Comparison of ENCODE assay signal across 26 cellular contexts in the genomic region with DNA sequence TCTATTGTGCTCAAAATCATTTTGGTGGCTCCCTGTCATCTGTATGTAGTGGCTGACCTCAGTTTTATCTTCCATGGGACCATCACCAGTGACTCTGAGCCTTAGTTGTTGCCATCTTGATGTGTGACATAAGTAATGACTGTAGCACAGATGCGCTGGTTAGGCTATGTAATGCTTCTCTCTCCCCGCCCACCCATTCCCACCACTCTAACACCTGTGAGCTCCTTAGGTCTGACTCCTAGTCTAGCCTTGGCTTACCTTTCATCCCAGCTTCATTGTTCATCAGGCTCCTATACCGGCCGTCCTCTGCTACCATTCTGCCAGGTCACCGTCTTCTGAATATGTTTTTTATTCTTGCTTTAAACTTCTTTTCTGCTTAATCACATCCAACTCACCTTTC. TPM values are rescaled to one million over a fixed set of nuclear protein-coding genes. Genes with fewer than 3 reads are reported as not detected.
DNase-seq lines count a peak whose midpoint lies in the region; ATAC-seq and TF ChIP-seq lines count a peak whose summit lies in the region.
"Had no signal": no experiment of that assay in that cellular context is flagged by ENCODE, and none has a peak within 500 bp of the region (broad histone marks: within the 10 kb centered on the region; RNA-seq: fewer than 3 reads in every experiment).

No MANE protein-coding gene starts in this region.

- no peak for TF ChIP-seq CTCF in 22Rv1 (IDR thresholded peaks at IDR 0.05)
- no peak for TF ChIP-seq CTCF in Panc1 (IDR thresholded peaks at IDR 0.05)
- no peak for TF ChIP-seq CTCF in cardiac fibroblast (IDR thresholded peaks at IDR 0.05; ENCODE audit: low read depth, low read length)
- no peak for TF ChIP-seq CTCF in liver (IDR thresholded peaks at IDR 0.05; ENCODE audit: low read depth, low read length, missing input control)
- no peak for TF ChIP-seq CTCF in dorsolateral prefrontal cortex (IDR thresholded peaks at IDR 0.05 in 54 of 56, conservative IDR thresholded peaks at IDR 0.05 in 2 of 56; ENCODE audit: low read depth in 1 of 56, partially characterized antibody in 56 of 56)
- TF ChIP-seq CTCF in esophagus squamous epithelium (IDR thresholded peaks at IDR 0.05), result no peak

- H3K4me3 ChIP-seq in Panc1 (ENCODE audit: low read depth in 2 of 2, low read length in 2 of 2) (no peak overlapping the region), cardiac fibroblast (replicated peaks in 1 of 2; ENCODE audit: low read depth in 2 of 2, low read length in 2 of 2) (no peak overlapping the region), liver (ENCODE audit: low read depth in 1 of 3, low read length in 3 of 3) (peak overlapping the region; percentile 35 to 94 (median 46)), dorsolateral prefrontal cortex (no peak overlapping the region), esophagus squamous epithelium (no peak overlapping the region)
- H3K4me3 ChIP-seq: Peyer's patch had no signal

- 67% methylated on average over 5 of the region's 5 CpGs for WGBS in liver
- 67 to 70% methylated on average over 5 of the region's 5 CpGs for WGBS in esophagus squamous epithelium, 2 donors

- no peak for TF ChIP-seq RAD21 in liver (IDR thresholded peaks at IDR 0.05)

- CTCF ChIA-PET in Panc1 (lab: Charles Lee), result interaction anchor here (0.6 kb wide), 1 partner anchor 103 kb away, joined by 6 read pairs; no protein-coding TSS in a partner anchor

- H3K36me3 ChIP-seq in Panc1 (ENCODE audit: control insufficient read depth, insufficient read depth, low read length), result no peaks in the 10 kb centered on the region
- H3K36me3 ChIP-seq in liver (ENCODE audit: control insufficient read depth in 4 of 4, insufficient read depth in 3 of 4, low read depth in 1 of 4, low read length in 3 of 4), result no peaks in the 10 kb centered on the region
- H3K36me3 ChIP-seq in esophagus squamous epithelium, result no peaks in the 10 kb centered on the region
- H3K36me3 ChIP-seq: neutrophil, Peyer's patch had no signal

- ATAC-seq in Panc1 (no peak), HG03442 (IDR thresholded peaks at IDR 0.05; ENCODE audit: unreplicated experiment) (no peak)
- ATAC-seq: activated CD8-positive, alpha-beta T cell treated with anti-CD3 and anti-CD28 coated beads, Interleukin-2, amount 10 ng/mL, durations not matched to agents 7 days and 5 days; effector memory CD8-positive, alpha-beta T cell had no signal

- H3K27ac ChIP-seq in 22Rv1 (peak overlapping the region; percentile 43), Panc1 (ENCODE audit: low read length) (0 out of 2 replicates have a peak overlapping the region, but pooled peaks have one; percentile 20), liver (ENCODE audit: low read depth in 1 of 2, low read length in 2 of 2) (peak overlapping the region; percentile 69 to 77), dorsolateral prefrontal cortex (no peak overlapping the region), esophagus squamous epithelium (no peak overlapping the region)
- H3K27ac ChIP-seq: neutrophil, Peyer's patch had no signal

- POLR2A ChIA-PET in Panc1 (lab: Charles Lee), result no interaction called here

- no peak for TF ChIP-seq POLR2A in esophagus squamous epithelium (IDR thresholded peaks at IDR 0.05)

- peaks cover 19% of the 10 kb centered on the region for H3K4me1 ChIP-seq in Panc1 (ENCODE audit: control insufficient read depth, insufficient read depth, low read length)
- H3K4me1 ChIP-seq in liver (ENCODE audit: control insufficient read depth in 4 of 4, insufficient read depth in 4 of 4, low read length in 3 of 4), result peaks cover 6 to 49% (median 39%) of the 10 kb centered on the region in 4 donors
- H3K4me1 ChIP-seq in esophagus squamous epithelium, result peaks cover 0 to 28% (median 7%) of the 10 kb centered on the region in 3 donors
- H3K4me1 ChIP-seq: Peyer's patch had no signal

- no TSS peak for BruUV-seq in Panc1 (replicated peaks; lab: Mats Ljungman, UMichigan)

- no peaks in the 10 kb centered on the region for H3K9me3 ChIP-seq in Panc1 (ENCODE audit: control insufficient read depth, insufficient read depth, low read depth, low read length)
- H3K9me3 ChIP-seq in liver (ENCODE audit: control insufficient read depth in 4 of 4, low read length in 3 of 4), result no peaks in the 10 kb centered on the region
- H3K9me3 ChIP-seq in esophagus squamous epithelium, result no peaks in the 10 kb centered on the region
- H3K9me3 ChIP-seq: neutrophil, Peyer's patch had no signal

- intact Hi-C loops in Panc1 (cut with micrococcal nuclease; ENCODE audit: unreplicated experiment) (no loop called here), dorsolateral prefrontal cortex (cut with DNase I) (no loop called here), esophagus squamous epithelium (cut with DNase I) (no loop called here)

- DNase-seq in Panc1 (ENCODE audit: low read depth, low spot score) (no peak), cardiac fibroblast (ENCODE audit: low read depth in 2 of 2) (peak; percentile 17 to 65), dorsolateral prefrontal cortex (no peak), esophagus squamous epithelium (lab: John Stamatoyannopoulos, UW) (no peak)
- DNase-seq in activated CD8-positive, alpha-beta memory T cell treated with anti-CD3 and anti-CD28 coated beads, Interleukin-2, amount 50 U/mL, for 48 hours, result no peak
- DNase-seq: ACHN; activated CD4-positive, CD25-positive, alpha-beta regulatory T cell; activated CD8-positive, alpha-beta T cell treated with anti-CD3 and anti-CD28 coated beads, Interleukin-2, amount 10 ng/mL, durations not matched to agents 7 days and 5 days; activated naive CD4-positive, alpha-beta T cell treated with anti-CD3 and anti-CD28 coated beads, Interleukin-2, amount 10 ng/mL, durations not matched to agents 7 days and 5 days; activated T-cell treated with anti-CD3 and anti-CD28 coated beads, Interleukin-2, amount 50 U/mL, for 4 hours; aorta; C1 segment of cervical spinal cord; effector memory CD8-positive, alpha-beta T cell; GOT3; Karpas-422; NCI-H1092; NCI-H2081; NCI-H446 treated with DMSO at 0.1 percent for 48 hours; Peyer's patch; stimulated activated CD8-positive, alpha-beta memory T cell treated with anti-CD3 and anti-CD28 coated beads, Interleukin-4, amount 100 ng/mL, for 48 hours; T-helper 9 cell had no signal

- in situ Hi-C loops in Panc1 (cut with HindIII; ENCODE audit: low pct_unique_long_range_greater_than_20kb, low sequenced_read_pairs), result no loop called here

- H3K9ac ChIP-seq in liver (ENCODE audit: low read depth in 1 of 2, low read length in 2 of 2), result peak overlapping the region in 1 of 2 donors; percentile 27

- H3K27me3 ChIP-seq in Panc1 (ENCODE audit: control insufficient read depth, insufficient read depth, low read length), result no peaks in the 10 kb centered on the region
- no peaks in the 10 kb centered on the region for H3K27me3 ChIP-seq in liver (ENCODE audit: control insufficient read depth in 4 of 4, insufficient read depth in 4 of 4, low read length in 3 of 4)
- H3K27me3 ChIP-seq in dorsolateral prefrontal cortex, result no peaks in the 10 kb centered on the region
- H3K27me3 ChIP-seq in esophagus squamous epithelium, result no peaks in the 10 kb centered on the region
- H3K27me3 ChIP-seq: neutrophil, Peyer's patch had no signal

TF ChIP-seq in liver, 16 proteins besides CTCF, POLR2A, EP300 and RAD21 (continues in another document):
- TF ChIP-seq GABPA (IDR thresholded peaks at IDR 0.05 in 1 of 2, conservative IDR thresholded peaks at IDR 0.05 in 1 of 2) (no peak), YY1 (IDR thresholded peaks at IDR 0.05) (no peak), ATF3 (IDR thresholded peaks at IDR 0.05) (no peak), FOXA2 (IDR thresholded peaks at IDR 0.05) (no peak), MAX (IDR thresholded peaks at IDR 0.05) (no peak)
- TF ChIP-seq, protein P1, sequence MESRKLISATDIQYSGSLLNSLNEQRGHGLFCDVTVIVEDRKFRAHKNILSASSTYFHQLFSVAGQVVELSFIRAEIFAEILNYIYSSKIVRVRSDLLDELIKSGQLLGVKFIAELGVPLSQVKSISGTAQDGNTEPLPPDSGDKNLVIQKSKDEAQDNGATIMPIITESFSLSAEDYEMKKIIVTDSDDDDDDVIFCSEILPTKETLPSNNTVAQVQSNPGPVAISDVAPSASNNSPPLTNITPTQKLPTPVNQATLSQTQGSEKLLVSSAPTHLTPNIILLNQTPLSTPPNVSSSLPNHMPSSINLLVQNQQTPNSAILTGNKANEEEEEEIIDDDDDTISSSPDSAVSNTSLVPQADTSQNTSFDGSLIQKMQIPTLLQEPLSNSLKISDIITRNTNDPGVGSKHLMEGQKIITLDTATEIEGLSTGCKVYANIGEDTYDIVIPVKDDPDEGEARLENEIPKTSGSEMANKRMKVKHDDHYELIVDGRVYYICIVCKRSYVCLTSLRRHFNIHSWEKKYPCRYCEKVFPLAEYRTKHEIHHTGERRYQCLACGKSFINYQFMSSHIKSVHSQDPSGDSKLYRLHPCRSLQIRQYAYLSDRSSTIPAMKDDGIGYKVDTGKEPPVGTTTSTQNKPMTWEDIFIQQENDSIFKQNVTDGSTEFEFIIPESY (IDR thresholded peaks at IDR 0.05), result no peak

RNA-seq across cellular contexts. Expression of gene MYO1B, which starts 17.2 kb away (rescaled TPM):
- total RNA-seq in Panc1 (2021; ENCODE audit: unreplicated experiment) (51.5 TPM), liver (100 to 1,000 TPM in 1 of 2 donors, 10 to 100 TPM in 1; 66.5 to 434 TPM), dorsolateral prefrontal cortex (10 to 100 TPM in 119 of 120 experiments, 1 to 10 TPM in 1; 7.8 to 58.8 (median 27.8) TPM), esophagus squamous epithelium (100 to 1,000 TPM in 1 of 4 donors, 10 to 100 TPM in 3; 24.6 to 152 (median 37.5) TPM)
- 25.9 TPM for polyA plus RNA-seq in Panc1 (2012; ENCODE audit: insufficient read length)
- polyA plus RNA-seq in liver, result 100 to 1,000 TPM in 1 of 2 donors, 10 to 100 TPM in 1; 98.3 to 135 TPM
- total RNA-seq: G401 had no signal

Comparison
In these comparisons a context has a peak if more than half of its experiments do, and no peak if none do; other contexts are left out.
1. H3K27ac ChIP-seq: peak in 22Rv1 (single experiment), Panc1 (single experiment) and liver (2 of 2); none in dorsolateral prefrontal cortex (0 of 59) and esophagus squamous epithelium (0 of 4).
2. DNase-seq: peak in cardiac fibroblast (2 of 2); none in Panc1 (single experiment), dorsolateral prefrontal cortex (0 of 10), activated CD8-positive, alpha-beta memory T cell treated with anti-CD3 and anti-CD28 coated beads, Interleukin-2, amount 50 U/mL, for 48 hours (single experiment) and esophagus squamous epithelium (single experiment).
3. H3K4me3 ChIP-seq: peak in liver (3 of 3); none in Panc1 (0 of 2), cardiac fibroblast (0 of 2), dorsolateral prefrontal cortex (0 of 59) and esophagus squamous epithelium (0 of 4).